Comparison of ENCODE assay signal across 18 cellular contexts in genomic region chr1:87129606-87130005, GRCh38.
A peak's percentile ranks its signal among the peaks of the same experiment; 100 is the strongest.
DNase-seq lines count a peak whose midpoint lies in the region; ATAC-seq and TF ChIP-seq lines count a peak whose summit lies in the region.
"Had no signal": no experiment of that assay in that cellular context is flagged by ENCODE, and none has a peak within 500 bp of the region (broad histone marks: within the 10 kb centered on the region; RNA-seq: fewer than 3 reads in every experiment).

No MANE protein-coding gene starts in this region.

- no peak for TF ChIP-seq EP300 in transverse colon (IDR thresholded peaks at IDR 0.05; ENCODE audit: low read depth)

- H3K36me3 ChIP-seq in transverse colon = no peaks in the 10 kb centered on the region

- H3K27me3 Mint-ChIP-seq in neural crest cell (ENCODE audit: low read depth) = no peaks in the 10 kb centered on the region
- peaks cover 39% of the 10 kb centered on the region for H3K27me3 Mint-ChIP-seq in activated naive CD8-positive, alpha-beta T cell treated with anti-CD3 and anti-CD28 coated beads for 36 hours

- no peaks in the 10 kb centered on the region for H3K27me3 ChIP-seq in transverse colon

- H3K27ac ChIP-seq in transverse colon = peak overlapping the region; percentile 9 to 54 (median 48)

- H3K4me1 ChIP-seq in transverse colon = peaks cover 0 to 7% (median 0%) of the 10 kb centered on the region in 4 donors

- intact Hi-C loops in transverse colon (cut with DNase I; ENCODE audit: low total_unique reads) = no loop called here

- no peak overlapping the region for H3K4me3 ChIP-seq in fibroblast of villous mesenchyme (ENCODE audit: low read depth, low read length)
- H3K4me3 ChIP-seq in transverse colon = peak overlapping the region in 1 of 4 donors; percentile 11

- no peak for TF ChIP-seq CTCF in fibroblast of villous mesenchyme (IDR thresholded peaks at IDR 0.05; ENCODE audit: insufficient read depth, low read depth, low read length)
- TF ChIP-seq CTCF in neural crest cell (conservative IDR thresholded peaks at IDR 0.05) = no peak
- no peak for TF ChIP-seq CTCF in transverse colon (IDR thresholded peaks at IDR 0.05)

- H3K4me3 Mint-ChIP-seq in neural crest cell = no peak overlapping the region
- H3K4me3 Mint-ChIP-seq in activated naive CD8-positive, alpha-beta T cell treated with anti-CD3 and anti-CD28 coated beads for 36 hours = no peak overlapping the region
- H3K4me3 Mint-ChIP-seq: activated naive CD4-positive, alpha-beta T cell treated with anti-CD3 and anti-CD28 coated beads, Interleukin-2, amount 50 U/mL, for 24 hours; effector memory CD8-positive, alpha-beta T cell; immature natural killer cell; stimulated activated naive CD8-positive, alpha-beta T cell treated with anti-CD3 and anti-CD28 coated beads, Interleukin-15, Interleukin-2, amounts not matched to agents 100 ng/mL and 50 ng/mL, for 24 hours had no signal

- peaks cover 24% of the 10 kb centered on the region for H3K4me1 Mint-ChIP-seq in neural crest cell
- H3K4me1 Mint-ChIP-seq in activated naive CD8-positive, alpha-beta T cell treated with anti-CD3 and anti-CD28 coated beads for 36 hours = peaks cover 9% of the 10 kb centered on the region

- DNase-seq in UCSD-AML1 (lab: John Stamatoyannopoulos, UW; ENCODE audit: unreplicated experiment) = peak; percentile 13
- DNase-seq in fibroblast of villous mesenchyme (ENCODE audit: low read depth) = peak; percentile 74
- no peak for DNase-seq in neural crest cell (ENCODE audit: low read depth, low spot score)
- DNase-seq in transverse colon = no peak
- DNase-seq in activated CD4-positive, CD25-positive, alpha-beta regulatory T cell (lab: John Stamatoyannopoulos, UW) = no peak
- no peak for DNase-seq in activated naive CD8-positive, alpha-beta T cell treated with anti-CD3 and anti-CD28 coated beads for 36 hours
- DNase-seq: activated CD4-positive, alpha-beta T cell treated with anti-CD3 and anti-CD28 coated beads for 4 hours; effector memory CD8-positive, alpha-beta T cell; immature natural killer cell; NCI-H187 treated with DMSO at 0.1 percent for 48 hours; NCI-H446 treated with DMSO at 0.1 percent for 48 hours; SIG-M5; stimulated activated CD4-positive, alpha-beta T cell treated with anti-CD3 and anti-CD28 coated beads, Interleukin-12 subunit alpha, Interleukin-12 subunit beta, amount 100 ng/mL, for 4 hours; T1000 had no signal

- no peaks in the 10 kb centered on the region for H3K9me3 Mint-ChIP-seq in neural crest cell
- no peaks in the 10 kb centered on the region for H3K9me3 Mint-ChIP-seq in activated naive CD8-positive, alpha-beta T cell treated with anti-CD3 and anti-CD28 coated beads for 36 hours
- H3K9me3 Mint-ChIP-seq: activated naive CD4-positive, alpha-beta T cell treated with anti-CD3 and anti-CD28 coated beads, Interleukin-2, amount 50 U/mL, for 24 hours; effector memory CD8-positive, alpha-beta T cell; immature natural killer cell; stimulated activated naive CD8-positive, alpha-beta T cell treated with anti-CD3 and anti-CD28 coated beads, Interleukin-15, Interleukin-2, amounts not matched to agents 100 ng/mL and 50 ng/mL, for 24 hours had no signal

- no peaks in the 10 kb centered on the region for H3K36me3 Mint-ChIP-seq in neural crest cell (ENCODE audit: low read depth)
- H3K36me3 Mint-ChIP-seq in activated naive CD8-positive, alpha-beta T cell treated with anti-CD3 and anti-CD28 coated beads for 36 hours = no peaks in the 10 kb centered on the region
- H3K36me3 Mint-ChIP-seq: activated naive CD4-positive, alpha-beta T cell treated with anti-CD3 and anti-CD28 coated beads, Interleukin-2, amount 50 U/mL, for 24 hours; immature natural killer cell had no signal

- no peaks in the 10 kb centered on the region for H3K9me3 ChIP-seq in transverse colon

- WGBS in transverse colon (ENCODE audit: low coverage in 1 of 2), 2 donors = 70 to 75% methylated on average over 5 to 8 of the region's 8 CpGs

- in situ Hi-C loops in transverse colon (cut with MboI; ENCODE audit: low pct_ligation_motif_present in 1 of 4, low pct_unique_long_range_greater_than_20kb in 1 of 4, low sequenced_read_pairs in 3 of 4) = loop anchor here in 3 of 4 donors (25.0 kb wide), 1 partner anchor 833 kb away; no protein-coding TSS in a partner anchor

- H3K27ac Mint-ChIP-seq in neural crest cell (ENCODE audit: unreplicated experiment) = peak overlapping the region; percentile 13
- no peak overlapping the region for H3K27ac Mint-ChIP-seq in activated naive CD8-positive, alpha-beta T cell treated with anti-CD3 and anti-CD28 coated beads for 36 hours
- H3K27ac Mint-ChIP-seq: activated naive CD4-positive, alpha-beta T cell treated with anti-CD3 and anti-CD28 coated beads, Interleukin-2, amount 50 U/mL, for 24 hours; effector memory CD8-positive, alpha-beta T cell; immature natural killer cell; stimulated activated naive CD8-positive, alpha-beta T cell treated with anti-CD3 and anti-CD28 coated beads, Interleukin-15, Interleukin-2, amounts not matched to agents 100 ng/mL and 50 ng/mL, for 24 hours had no signal

- no peak for TF ChIP-seq POLR2A in transverse colon (IDR thresholded peaks at IDR 0.05)

- ATAC-seq in GM21515 (IDR thresholded peaks at IDR 0.05; ENCODE audit: unreplicated experiment) (no peak), GM19023 (IDR thresholded peaks at IDR 0.05; ENCODE audit: unreplicated experiment) (no peak)
- ATAC-seq: effector memory CD8-positive, alpha-beta T cell had no signal

Comparison
In these comparisons a context has a peak if more than half of its experiments do, and no peak if none do; other contexts are left out.
1. DNase-seq: peak in UCSD-AML1 (single experiment) and fibroblast of villous mesenchyme (single experiment); none in neural crest cell (single experiment), transverse colon (single experiment), activated CD4-positive, CD25-positive, alpha-beta regulatory T cell (0 of 4) and activated naive CD8-positive, alpha-beta T cell treated with anti-CD3 and anti-CD28 coated beads for 36 hours (single experiment).